In the genomic region with DNA sequence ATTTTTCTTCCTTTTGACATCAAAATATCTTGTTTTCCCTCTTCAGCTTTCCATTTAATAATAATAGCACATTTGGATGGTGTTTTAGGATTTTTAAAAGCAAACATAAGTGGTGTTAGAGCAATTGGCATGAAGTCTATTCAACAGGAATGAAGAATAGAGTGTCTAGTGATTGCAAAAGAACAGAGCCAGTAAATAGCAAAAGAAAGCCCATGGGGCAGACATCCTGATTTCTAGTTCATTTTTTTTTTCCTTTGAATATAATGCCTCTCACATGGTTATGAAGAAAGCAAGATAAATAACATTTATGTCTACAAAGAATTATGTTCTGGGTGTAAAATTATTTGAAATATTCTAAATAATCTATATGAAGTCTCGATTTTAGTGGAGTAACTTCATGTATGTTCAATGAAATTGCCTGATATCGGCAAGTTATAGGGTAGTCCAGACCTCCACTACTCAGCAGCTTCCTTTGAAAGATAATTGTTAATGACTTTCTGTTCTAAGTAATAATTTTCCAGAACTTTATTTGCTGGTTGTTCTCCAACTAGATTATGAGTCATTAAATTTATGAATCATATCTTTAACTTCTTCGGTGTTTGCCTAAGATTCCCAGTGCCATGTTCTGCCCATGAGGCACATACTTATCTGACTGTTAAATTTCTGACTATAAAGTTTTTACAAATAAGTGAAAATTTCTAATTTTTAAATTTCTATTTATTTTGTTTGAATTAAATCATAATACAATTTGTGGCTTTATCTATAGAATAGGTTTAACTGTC, we compare ENCODE assay signal across 1 cellular context.
A peak's percentile ranks its signal among the peaks of the same experiment; 100 is the strongest.
TF ChIP-seq lines count a peak whose summit lies in the region.

No MANE protein-coding gene starts in this region.

TF ChIP-seq in SK-N-SH, 30 proteins besides CTCF, POLR2A, EP300 and RAD21 (continued from another document):
- TF ChIP-seq, protein P1, sequence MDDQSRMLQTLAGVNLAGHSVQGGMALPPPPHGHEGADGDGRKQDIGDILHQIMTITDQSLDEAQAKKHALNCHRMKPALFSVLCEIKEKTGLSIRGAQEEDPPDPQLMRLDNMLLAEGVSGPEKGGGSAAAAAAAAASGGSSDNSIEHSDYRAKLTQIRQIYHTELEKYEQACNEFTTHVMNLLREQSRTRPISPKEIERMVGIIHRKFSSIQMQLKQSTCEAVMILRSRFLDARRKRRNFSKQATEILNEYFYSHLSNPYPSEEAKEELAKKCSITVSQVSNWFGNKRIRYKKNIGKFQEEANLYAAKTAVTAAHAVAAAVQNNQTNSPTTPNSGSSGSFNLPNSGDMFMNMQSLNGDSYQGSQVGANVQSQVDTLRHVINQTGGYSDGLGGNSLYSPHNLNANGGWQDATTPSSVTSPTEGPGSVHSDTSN (IDR thresholded peaks at IDR 0.05): 0 out of 2 replicates have a peak, but pooled peaks have one; percentile 8
TF ChIP-seq in SK-N-SH: peak in this region for 3.
